In the genomic region with DNA sequence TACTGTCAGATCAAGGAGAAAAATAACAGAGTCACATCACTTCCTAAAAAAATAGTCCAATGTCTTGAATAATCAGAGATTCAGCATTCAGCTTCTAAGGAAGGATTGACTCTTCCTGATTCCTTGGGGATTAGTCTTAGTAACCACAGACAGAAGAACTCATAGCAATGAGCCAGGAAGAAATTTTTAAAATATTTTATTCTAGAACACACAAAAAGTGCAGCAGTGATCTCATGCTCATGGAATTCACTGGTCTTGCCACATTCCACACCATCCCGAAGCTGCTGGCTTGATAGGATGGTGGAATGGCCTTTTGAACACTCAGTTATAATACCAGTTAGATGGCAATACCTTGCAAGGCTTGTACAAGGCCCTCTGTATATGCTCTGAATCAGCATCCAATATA, we compare ENCODE assay signal across 10 cellular contexts. TPM values are rescaled to one million over a fixed set of nuclear protein-coding genes. Genes with fewer than 3 reads are reported as not detected.
DNase-seq lines count a peak whose midpoint lies in the region; ATAC-seq and TF ChIP-seq lines count a peak whose summit lies in the region.
"Had no signal": no experiment of that assay in that cellular context is flagged by ENCODE, and none has a peak within 500 bp of the region (broad histone marks: within the 10 kb centered on the region; RNA-seq: fewer than 3 reads in every experiment).

No MANE protein-coding gene starts in this region.

- POLR2A ChIA-PET in RWPE1 (lab: Yijun Ruan, JAX; ENCODE audit: low non-redundant PET) = no interaction called here

- DNase-seq in ELF-1 (ENCODE audit: low read depth, low spot score) = peak; percentile 63
- peak; percentile 76 for DNase-seq in RWPE1 (ENCODE audit: low spot score)
- peak; percentile 98 for DNase-seq in fibroblast of the aortic adventitia (ENCODE audit: low read depth)
- peak; percentile 80 for DNase-seq in posterior vena cava (ENCODE audit: low spot score)
- no peak for DNase-seq in stimulated activated CD4-positive, alpha-beta T cell treated with anti-CD3 and anti-CD28 coated beads, Interleukin-4, amount 100 ng/mL, for 1 hour
- no peak for DNase-seq in DMS79 treated with DMSO at 0.1 percent for 48 hours (lab: John Stamatoyannopoulos, UW)
- DNase-seq: activated CD4-positive, alpha-beta memory T cell treated with anti-CD3 and anti-CD28 coated beads, Interleukin-2, amount 10 ng/mL, durations not matched to agents 7 days and 5 days; NCI-H187 had no signal

- CTCF ChIA-PET in RWPE1 (lab: Yijun Ruan, JAX) = no interaction called here

- intact Hi-C loops in posterior vena cava (cut with DNase I) = no loop called here

- no peak overlapping the region; the same call in 1 of the 2 replicates for H3K27ac ChIP-seq in RWPE1

- no peak overlapping the region for H3K4me3 ChIP-seq in fibroblast of the aortic adventitia (ENCODE audit: low read depth, low read length)

- TF ChIP-seq CTCF in RWPE1 (conservative IDR thresholded peaks at IDR 0.05; ENCODE audit: low read depth) (no peak), fibroblast of the aortic adventitia (IDR thresholded peaks at IDR 0.05; ENCODE audit: insufficient read depth, low read length) (no peak)

- no peak for ATAC-seq in GM18498 (IDR thresholded peaks at IDR 0.05; ENCODE audit: unreplicated experiment)
- no peak for ATAC-seq in HG02571 (IDR thresholded peaks at IDR 0.05; ENCODE audit: unreplicated experiment)

RNA-seq across cellular contexts. Expression of gene ABI3BP, which starts 43.0 kb away (rescaled TPM):
- total RNA-seq in fibroblast of the aortic adventitia (ENCODE audit: low replicate concordance) (83.2 and 108 TPM in 2 replicates), posterior vena cava (100 to 1,000 TPM; 243 to 470 TPM)
- total RNA-seq: activated CD4-positive, alpha-beta memory T cell treated with anti-CD3 and anti-CD28 coated beads, Interleukin-2, amount 10 ng/mL, durations not matched to agents 7 days and 5 days had no signal

Comparison
In these comparisons a context has a peak if more than half of its experiments do, and no peak if none do; other contexts are left out.
1. DNase-seq: peak in ELF-1 (single experiment), RWPE1 (single experiment), fibroblast of the aortic adventitia (single experiment) and posterior vena cava (single experiment); none in stimulated activated CD4-positive, alpha-beta T cell treated with anti-CD3 and anti-CD28 coated beads, Interleukin-4, amount 100 ng/mL, for 1 hour (single experiment) and DMS79 treated with DMSO at 0.1 percent for 48 hours (single experiment).